ENCODE assay signal across 26 cellular contexts in genomic region chr6:36976005-36976261, GRCh38. TPM values are rescaled to one million over a fixed set of nuclear protein-coding genes. Genes with fewer than 3 reads are reported as not detected.
DNase-seq lines count a peak whose midpoint lies in the region; ATAC-seq and TF ChIP-seq lines count a peak whose summit lies in the region.
"Had no signal": no experiment of that assay in that cellular context is flagged by ENCODE, and none has a peak within 500 bp of the region (broad histone marks: within the 10 kb centered on the region; RNA-seq: fewer than 3 reads in every experiment).

No MANE protein-coding gene starts in this region.

- peak overlapping the region; percentile 79 for H3K27ac Mint-ChIP-seq in T-helper 17 cell
- H3K27ac Mint-ChIP-seq in activated T-helper 1 cell treated with anti-CD3 and anti-CD28 coated beads, Interleukin-12 subunit alpha, Interleukin-12 subunit beta, Interleukin-2, Interleukin-4 antibody, amounts not matched to agents 30 ng/mL and 10 ng/mL and 1 ng/mL, durations not matched to agents 14 hours and 24 hours and 36 hours: no peak overlapping the region

- no peak for DNase-seq in heart right ventricle
- DNase-seq in Right ventricle myocardium superior: no peak
- DNase-seq in T-helper 17 cell: no peak
- DNase-seq in right cardiac atrium: peak in 1 of 3 donors; percentile 60
- DNase-seq in vagina (ENCODE audit: extremely low spot score in 2 of 2): no peak
- no peak for DNase-seq in activated T-helper 1 cell treated with anti-CD3 and anti-CD28 coated beads, Interleukin-12 subunit alpha, Interleukin-12 subunit beta, Interleukin-2, Interleukin-4 antibody, amounts not matched to agents 30 ng/mL and 10 ng/mL and 1 ng/mL, durations not matched to agents 14 hours and 24 hours and 36 hours (ENCODE audit: low spot score)
- DNase-seq in hippocampal formation (lab: John Stamatoyannopoulos, UW): no peak
- DNase-seq: AML-193; C1 segment of cervical spinal cord; CD4-positive, alpha-beta memory T cell; COR-L47; DMS53; GOT3; NCI-H1048; NCI-H1417; NCI-H1694; NCI-H2029 treated with DMSO at 0.1 percent for 48 hours; NCI-H526 treated with DMSO at 0.1 percent for 48 hours; PC-9; SHP77 treated with DMSO at 0.1 percent for 48 hours had no signal

- H3K27ac ChIP-seq in heart right ventricle (peak overlapping the region; percentile 20 to 79 (median 62)), right cardiac atrium (ENCODE audit: low read length) (peak overlapping the region; percentile 65), vagina (peak overlapping the region; percentile 86)
- H3K27ac ChIP-seq: A549, HL-60, PC-9 had no signal

- peaks cover 19% of the 10 kb centered on the region for H3K4me1 Mint-ChIP-seq in T-helper 17 cell
- peaks cover 20% of the 10 kb centered on the region for H3K4me1 Mint-ChIP-seq in activated T-helper 1 cell treated with anti-CD3 and anti-CD28 coated beads, Interleukin-12 subunit alpha, Interleukin-12 subunit beta, Interleukin-2, Interleukin-4 antibody, amounts not matched to agents 30 ng/mL and 10 ng/mL and 1 ng/mL, durations not matched to agents 14 hours and 24 hours and 36 hours (ENCODE audit: low read depth)

- WGBS in heart right ventricle, 2 donors: 46 to 63% methylated on average over 4 of the region's 4 CpGs
- 60% methylated on average over 4 of the region's 4 CpGs for WGBS in right cardiac atrium

- TF ChIP-seq POLR2A in vagina (IDR thresholded peaks at IDR 0.05): no peak

- intact Hi-C loops in heart right ventricle (cut with DNase I) (loop anchor here in 5 of 10 donors (5.0 kb wide), 4 partner anchors 59 to 209 kb away; partner anchors contain the start of gene C6orf89 (in 4 of the 5)), Right ventricle myocardium superior (cut with DNase I) (loop anchor here (10.0 kb wide), 2 partner anchors 61 to 91 kb away; partner anchors contain the start of gene C6orf89), right cardiac atrium (cut with DNase I) (loop anchor here in 2 of 4 donors (5.0 to 10.0 kb wide), 2 partner anchors 71 to 89 kb away; partner anchors contain the start of gene C6orf89 (in 1 of the 2)), vagina (cut with DNase I) (no loop called here)
- intact Hi-C loops in activated T-helper 1 cell treated with anti-CD3 and anti-CD28 coated beads, Interleukin-12 subunit alpha, Interleukin-12 subunit beta, Interleukin-2, Interleukin-4 antibody, amounts not matched to agents 30 ng/mL and 10 ng/mL and 1 ng/mL, durations not matched to agents 14 hours and 24 hours and 36 hours (cut with micrococcal nuclease): no loop called here

- TF ChIP-seq CTCF in heart right ventricle (IDR thresholded peaks at IDR 0.05) (no peak), vagina (IDR thresholded peaks at IDR 0.05) (no peak)

- H3K4me1 ChIP-seq in heart right ventricle (peaks cover 31 to 100% (median 94%) of the 10 kb centered on the region in 9 donors), right cardiac atrium (ENCODE audit: control insufficient read depth, insufficient read depth, low read length) (peaks cover 19% of the 10 kb centered on the region), vagina (peaks cover 61% of the 10 kb centered on the region)
- H3K4me1 ChIP-seq: A549, HAP-1 had no signal

- H3K36me3 Mint-ChIP-seq in T-helper 17 cell (ENCODE audit: low read depth): peaks cover 3% of the 10 kb centered on the region
- peaks cover 57% of the 10 kb centered on the region for H3K36me3 Mint-ChIP-seq in activated T-helper 1 cell treated with anti-CD3 and anti-CD28 coated beads, Interleukin-12 subunit alpha, Interleukin-12 subunit beta, Interleukin-2, Interleukin-4 antibody, amounts not matched to agents 30 ng/mL and 10 ng/mL and 1 ng/mL, durations not matched to agents 14 hours and 24 hours and 36 hours (ENCODE audit: low read depth)

- no peaks in the 10 kb centered on the region for H3K9me3 ChIP-seq in heart right ventricle
- no peaks in the 10 kb centered on the region for H3K9me3 ChIP-seq in T-helper 17 cell (ENCODE audit: control insufficient read depth, low read length, poor library complexity, severe bottlenecking)
- H3K9me3 ChIP-seq in right cardiac atrium (ENCODE audit: control insufficient read depth, low read length): no peaks in the 10 kb centered on the region
- no peaks in the 10 kb centered on the region for H3K9me3 ChIP-seq in vagina
- H3K9me3 ChIP-seq: A549, HAP-1 had no signal

- no peaks in the 10 kb centered on the region for H3K27me3 ChIP-seq in heart right ventricle
- no peaks in the 10 kb centered on the region for H3K27me3 ChIP-seq in right cardiac atrium (ENCODE audit: control insufficient read depth, insufficient read depth)
- H3K27me3 ChIP-seq in vagina: no peaks in the 10 kb centered on the region

- H3K4me3 ChIP-seq in heart right ventricle (no peak overlapping the region), right cardiac atrium (ENCODE audit: low read length) (no peak overlapping the region), vagina (no peak overlapping the region)
- H3K4me3 ChIP-seq: A549, HAP-1, PC-9 had no signal

- ATAC-seq in heart right ventricle: peak in 1 of 8 donors; percentile 16
- ATAC-seq in Right ventricle myocardium superior (ENCODE audit: poor library complexity): no peak
- ATAC-seq in T-helper 17 cell: no peak
- no peak for ATAC-seq in right cardiac atrium
- ATAC-seq: A549 had no signal

- H3K27me3 Mint-ChIP-seq in T-helper 17 cell: no peaks in the 10 kb centered on the region
- H3K27me3 Mint-ChIP-seq in activated T-helper 1 cell treated with anti-CD3 and anti-CD28 coated beads, Interleukin-12 subunit alpha, Interleukin-12 subunit beta, Interleukin-2, Interleukin-4 antibody, amounts not matched to agents 30 ng/mL and 10 ng/mL and 1 ng/mL, durations not matched to agents 14 hours and 24 hours and 36 hours (ENCODE audit: insufficient read depth): no peaks in the 10 kb centered on the region
- H3K27me3 Mint-ChIP-seq: CD4-positive, alpha-beta memory T cell had no signal

- no peaks in the 10 kb centered on the region for H3K9me3 Mint-ChIP-seq in activated T-helper 1 cell treated with anti-CD3 and anti-CD28 coated beads, Interleukin-12 subunit alpha, Interleukin-12 subunit beta, Interleukin-2, Interleukin-4 antibody, amounts not matched to agents 30 ng/mL and 10 ng/mL and 1 ng/mL, durations not matched to agents 14 hours and 24 hours and 36 hours
- H3K9me3 Mint-ChIP-seq: CD4-positive, alpha-beta memory T cell had no signal

- H3K36me3 ChIP-seq in heart right ventricle (peaks cover 0 to 100% (median 68%) of the 10 kb centered on the region in 9 donors), vagina (peaks cover 0 to 74% of the 10 kb centered on the region in 2 donors)

- H3K4me3 Mint-ChIP-seq in T-helper 17 cell: no peak overlapping the region
- no peak overlapping the region for H3K4me3 Mint-ChIP-seq in activated T-helper 1 cell treated with anti-CD3 and anti-CD28 coated beads, Interleukin-12 subunit alpha, Interleukin-12 subunit beta, Interleukin-2, Interleukin-4 antibody, amounts not matched to agents 30 ng/mL and 10 ng/mL and 1 ng/mL, durations not matched to agents 14 hours and 24 hours and 36 hours
- H3K4me3 Mint-ChIP-seq: CD4-positive, alpha-beta memory T cell had no signal

RNA-seq across cellular contexts. Expression of gene MTCH1, which starts 10.1 kb away (rescaled TPM):
- 100 to 1,000 TPM; 127 to 296 (median 156) TPM for total RNA-seq in heart right ventricle
- 100 to 1,000 TPM in 1 of 2 donors, 10 to 100 TPM in 1; 82.6 to 341 TPM for polyA plus RNA-seq in heart right ventricle
- total RNA-seq in Right ventricle myocardium superior: 205 TPM
- total RNA-seq in T-helper 17 cell: 100 to 1,000 TPM; 194 to 202 TPM
- total RNA-seq in right cardiac atrium: 100 to 1,000 TPM; 217 to 249 (median 227) TPM
- polyA plus RNA-seq in right cardiac atrium: 198 TPM
- total RNA-seq in vagina: 233 TPM
- total RNA-seq in activated T-helper 1 cell treated with anti-CD3 and anti-CD28 coated beads, Interleukin-12 subunit alpha, Interleukin-12 subunit beta, Interleukin-2, Interleukin-4 antibody, amounts not matched to agents 30 ng/mL and 10 ng/mL and 1 ng/mL, durations not matched to agents 14 hours and 24 hours and 36 hours: 120 and 127 TPM in 2 replicates

RNA-seq across cellular contexts. Expression of gene PI16, which starts 21.4 kb away (rescaled TPM):
- total RNA-seq in heart right ventricle (10 to 100 TPM in 9 of 10 donors, 1 to 10 TPM in 1; 4.4 to 38.9 (median 18.7) TPM), Right ventricle myocardium superior (27.8 TPM), T-helper 17 cell (10 to 100 TPM; 14.5 to 28.5 TPM), right cardiac atrium (100 to 1,000 TPM in 1 of 4 donors, 10 to 100 TPM in 3; 35.0 to 125 (median 45.1) TPM), vagina (88.6 TPM)
- polyA plus RNA-seq in heart right ventricle (10 to 100 TPM in 1 of 2 donors, 1 to 10 TPM in 1; 6.3 to 38.6 TPM), right cardiac atrium (69.5 TPM)
- total RNA-seq in activated T-helper 1 cell treated with anti-CD3 and anti-CD28 coated beads, Interleukin-12 subunit alpha, Interleukin-12 subunit beta, Interleukin-2, Interleukin-4 antibody, amounts not matched to agents 30 ng/mL and 10 ng/mL and 1 ng/mL, durations not matched to agents 14 hours and 24 hours and 36 hours: not detected in 2 replicates
- total RNA-seq: G401, RPMI7951 had no signal
- polyA plus RNA-seq: A549 had no signal

RNA-seq across cellular contexts. Expression of gene FGD2, which starts 29.5 kb away (rescaled TPM):
- total RNA-seq in heart right ventricle (10 to 100 TPM in 1 of 10 donors, 1 to 10 TPM in 9; 1.0 to 22.1 (median 2.0) TPM), Right ventricle myocardium superior (5.7 TPM), T-helper 17 cell (10 to 100 TPM in 1 of 2 donors, 1 to 10 TPM in 1; 1.7 to 12.6 TPM), right cardiac atrium (10 to 100 TPM in 2 of 4 donors, 1 to 10 TPM in 2; 6.4 to 14.0 (median 10.7) TPM), vagina (20.4 TPM)
- polyA plus RNA-seq in heart right ventricle (1 to 10 TPM; 2.8 to 6.7 TPM), right cardiac atrium (5.1 TPM)
- total RNA-seq in activated T-helper 1 cell treated with anti-CD3 and anti-CD28 coated beads, Interleukin-12 subunit alpha, Interleukin-12 subunit beta, Interleukin-2, Interleukin-4 antibody, amounts not matched to agents 30 ng/mL and 10 ng/mL and 1 ng/mL, durations not matched to agents 14 hours and 24 hours and 36 hours: 0.65 and 1.5 TPM in 2 replicates
- total RNA-seq: Daoy, RPMI7951 had no signal
- polyA plus RNA-seq: A549 had no signal
